In the genomic region with DNA sequence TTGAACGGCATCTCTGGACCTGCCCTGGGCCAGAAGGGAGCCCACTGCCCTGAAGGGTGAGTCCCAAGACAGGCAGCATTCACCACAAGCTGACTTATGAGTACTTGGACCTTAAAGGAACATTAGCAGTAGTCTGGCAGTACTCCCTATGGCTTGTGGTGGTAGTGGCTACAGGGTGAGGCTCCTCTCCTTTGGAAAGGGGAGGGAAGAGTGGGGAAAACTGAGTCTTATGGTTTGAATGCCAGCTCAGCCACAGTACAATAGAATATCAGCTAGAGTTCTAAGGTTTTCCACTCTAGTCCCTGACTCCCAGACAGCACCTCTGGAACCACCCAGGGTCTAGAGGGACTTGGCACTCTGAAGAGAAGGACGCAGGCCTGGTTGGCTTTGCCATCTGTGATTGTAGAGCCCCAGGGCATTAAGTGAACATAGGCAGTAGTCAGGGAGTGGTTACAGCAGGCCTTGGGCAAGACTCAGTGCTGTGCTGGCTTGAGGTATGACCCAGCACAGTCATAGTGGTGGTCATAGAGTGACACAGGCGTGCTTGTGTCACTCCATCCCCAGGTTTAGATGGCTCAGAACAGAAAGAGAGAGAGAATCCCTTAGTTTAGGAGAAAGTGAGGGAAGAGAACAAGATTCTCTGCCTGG, we compare ENCODE assay signal across 23 cellular contexts. TPM values are rescaled to one million over a fixed set of nuclear protein-coding genes. Genes with fewer than 3 reads are reported as not detected.
A peak's percentile ranks its signal among the peaks of the same experiment; 100 is the strongest.
DNase-seq lines count a peak whose midpoint lies in the region; ATAC-seq and TF ChIP-seq lines count a peak whose summit lies in the region.
"Had no signal": no experiment of that assay in that cellular context is flagged by ENCODE, and none has a peak within 500 bp of the region (broad histone marks: within the 10 kb centered on the region; RNA-seq: fewer than 3 reads in every experiment).

No MANE protein-coding gene starts in this region.

- H3K36me3 Mint-ChIP-seq in activated CD4-positive, alpha-beta T cell treated with anti-CD3 and anti-CD28 coated beads for 36 hours (ENCODE audit: low read depth): peaks cover 47% of the 10 kb centered on the region
- H3K36me3 Mint-ChIP-seq in activated naive CD8-positive, alpha-beta T cell treated with anti-CD3 and anti-CD28 coated beads, Interleukin-2, amount 50 U/mL, for 24 hours (ENCODE audit: low read depth): peaks cover 43% of the 10 kb centered on the region
- H3K36me3 Mint-ChIP-seq: brain had no signal

- peaks cover 48% of the 10 kb centered on the region for H3K36me3 ChIP-seq in neutrophil
- H3K36me3 ChIP-seq: esophagus squamous epithelium, prostate gland, tibial artery had no signal

- no peaks in the 10 kb centered on the region for H3K27me3 ChIP-seq in neutrophil
- H3K27me3 ChIP-seq: esophagus squamous epithelium, tibial artery had no signal

- peaks cover 16% of the 10 kb centered on the region for H3K9me3 Mint-ChIP-seq in activated CD4-positive, alpha-beta T cell treated with anti-CD3 and anti-CD28 coated beads for 36 hours (ENCODE audit: low read depth)
- peaks cover 32% of the 10 kb centered on the region for H3K9me3 Mint-ChIP-seq in activated naive CD8-positive, alpha-beta T cell treated with anti-CD3 and anti-CD28 coated beads, Interleukin-2, amount 50 U/mL, for 24 hours
- H3K9me3 Mint-ChIP-seq: brain had no signal

- TF ChIP-seq POLR2A in GM15510 (IDR thresholded peaks at IDR 0.05; ENCODE audit: borderline replicate concordance, extremely low read depth, insufficient read length): peak; percentile 33

- H3K9me3 ChIP-seq in neutrophil: no peaks in the 10 kb centered on the region
- H3K9me3 ChIP-seq: A549, esophagus squamous epithelium, lower lobe of right lung, prostate gland, tibial artery had no signal

- no peaks in the 10 kb centered on the region for H3K4me1 ChIP-seq in neutrophil (ENCODE audit: control insufficient read depth in 1 of 2, insufficient read depth in 1 of 2, low read depth in 1 of 2, low read length in 1 of 2)
- H3K4me1 ChIP-seq: A549, esophagus squamous epithelium, lower lobe of right lung, prostate gland, tibial artery had no signal

- peak; percentile 23 for DNase-seq in activated CD4-positive, alpha-beta T cell treated with anti-CD3 and anti-CD28 coated beads for 36 hours
- DNase-seq in activated CD4-positive, alpha-beta T cell treated with anti-CD3 and anti-CD28 coated beads, Interleukin-2, amount 50 U/mL, for 1 hour: no peak
- no peak for DNase-seq in activated naive CD8-positive, alpha-beta T cell treated with anti-CD3 and anti-CD28 coated beads, Interleukin-2, amount 50 U/mL, for 24 hours
- no peak for DNase-seq in activated gamma-delta T cell treated with Interleukin-2 at 50 U/mL for 16 hours
- no peak for DNase-seq in NCI-H187 (lab: John Stamatoyannopoulos, UW)
- DNase-seq: activated gamma-delta T cell, esophagus squamous epithelium, lower lobe of right lung, NCI-H1105 treated with DMSO at 0.1 percent for 48 hours, NCI-H748 treated with DMSO at 0.1 percent for 48 hours, small intestine, tibial artery had no signal

- CTCF ChIA-PET in activated CD4-positive, alpha-beta T cell treated with anti-CD3 and anti-CD28 coated beads for 36 hours (lab: Charles Lee): no interaction called here

- no peak overlapping the region for H3K4me3 Mint-ChIP-seq in activated CD4-positive, alpha-beta T cell treated with anti-CD3 and anti-CD28 coated beads for 36 hours
- no peak overlapping the region for H3K4me3 Mint-ChIP-seq in activated naive CD8-positive, alpha-beta T cell treated with anti-CD3 and anti-CD28 coated beads, Interleukin-2, amount 50 U/mL, for 24 hours
- H3K4me3 Mint-ChIP-seq: brain had no signal

- H3K4me1 Mint-ChIP-seq in activated CD4-positive, alpha-beta T cell treated with anti-CD3 and anti-CD28 coated beads for 36 hours: peaks cover 10% of the 10 kb centered on the region
- H3K4me1 Mint-ChIP-seq in activated naive CD8-positive, alpha-beta T cell treated with anti-CD3 and anti-CD28 coated beads, Interleukin-2, amount 50 U/mL, for 24 hours: peaks cover 11% of the 10 kb centered on the region
- H3K4me1 Mint-ChIP-seq: brain had no signal

- H3K4me3 ChIP-seq in neutrophil (ENCODE audit: low read depth in 1 of 2, low read length in 1 of 2): no peak overlapping the region
- H3K4me3 ChIP-seq: A549, esophagus squamous epithelium, lower lobe of right lung, prostate gland, tibial artery had no signal

- no peaks in the 10 kb centered on the region for H3K27me3 Mint-ChIP-seq in activated CD4-positive, alpha-beta T cell treated with anti-CD3 and anti-CD28 coated beads for 36 hours
- H3K27me3 Mint-ChIP-seq in activated naive CD8-positive, alpha-beta T cell treated with anti-CD3 and anti-CD28 coated beads, Interleukin-2, amount 50 U/mL, for 24 hours: no peaks in the 10 kb centered on the region

- POLR2A ChIA-PET in activated CD4-positive, alpha-beta T cell treated with anti-CD3 and anti-CD28 coated beads for 36 hours (lab: Charles Lee): no interaction called here

- peak overlapping the region; percentile 35 for H3K27ac ChIP-seq in neutrophil
- H3K27ac ChIP-seq: A549, C4-2B, esophagus squamous epithelium, KMS-11, lower lobe of right lung, prostate gland, tibial artery had no signal

- peak; percentile 59 for ATAC-seq in activated CD4-positive, alpha-beta T cell treated with anti-CD3 and anti-CD28 coated beads for 36 hours
- peak; percentile 59 for ATAC-seq in activated naive CD8-positive, alpha-beta T cell treated with anti-CD3 and anti-CD28 coated beads, Interleukin-2, amount 50 U/mL, for 24 hours
- no peak for ATAC-seq in HG03521 (IDR thresholded peaks at IDR 0.05; ENCODE audit: unreplicated experiment)
- ATAC-seq: A549, Panc1, SK-N-SH treated with all-trans-retinoic acid at 6 μM for 48 hours had no signal

- H3K27ac Mint-ChIP-seq in activated CD4-positive, alpha-beta T cell treated with anti-CD3 and anti-CD28 coated beads for 36 hours: no peak overlapping the region
- H3K27ac Mint-ChIP-seq in activated naive CD8-positive, alpha-beta T cell treated with anti-CD3 and anti-CD28 coated beads, Interleukin-2, amount 50 U/mL, for 24 hours: peak overlapping the region; percentile 29
- H3K27ac Mint-ChIP-seq: brain had no signal

- intact Hi-C loops in activated CD4-positive, alpha-beta T cell treated with anti-CD3 and anti-CD28 coated beads for 36 hours (cut with DNase I, micrococcal nuclease): no loop called here

- no peak for TF ChIP-seq CTCF in neutrophil (IDR thresholded peaks at IDR 0.05)

RNA-seq across cellular contexts. Expression of a gene that starts 31.0 kb away (rescaled TPM):
- total RNA-seq in activated CD4-positive, alpha-beta T cell treated with anti-CD3 and anti-CD28 coated beads for 36 hours: 100 to 1,000 TPM; 238 to 244 TPM
- total RNA-seq: myocyte had no signal

RNA-seq across cellular contexts. Expression of a gene that starts 59.7 kb away (rescaled TPM):
- total RNA-seq in activated CD4-positive, alpha-beta T cell treated with anti-CD3 and anti-CD28 coated beads for 36 hours: 10 to 100 TPM; 15.1 to 15.4 TPM
